Comparison of ENCODE assay signal across 1 cellular context in genomic region chr6:46370622-46371021, GRCh38.
TF ChIP-seq lines count a peak whose summit lies in the region.

No MANE protein-coding gene starts in this region.

TF ChIP-seq in HepG2, 621 proteins besides CTCF, POLR2A, EP300 and RAD21 (continued from another document):
- TF ChIP-seq MNT (IDR thresholded peaks at IDR 0.05) = no peak
- TF ChIP-seq NR2C2 (CRISPR knock-in tag; IDR thresholded peaks at IDR 0.05; ENCODE audit: borderline replicate concordance) = peak; percentile 38; the same call in 1 of the 2 replicates
- TF ChIP-seq NR2F1 (CRISPR knock-in tag; IDR thresholded peaks at IDR 0.05) = peak in 1 of 2 experiments; percentile 55; a peak in 1 of 4 replicates
- no peak for TF ChIP-seq SOX5 (CRISPR knock-in tag; IDR thresholded peaks at IDR 0.05; ENCODE audit: borderline replicate concordance)
- peak; percentile 71 for TF ChIP-seq NR2F6 (IDR thresholded peaks at IDR 0.05)
- TF ChIP-seq NR2F6 (CRISPR knock-in tag; IDR thresholded peaks at IDR 0.05) = peak; percentile 70
- no peak for TF ChIP-seq ZUFSP (CRISPR knock-in tag; IDR thresholded peaks at IDR 0.05; ENCODE audit: borderline replicate concordance)
- no peak for TF ChIP-seq ZNF24 (IDR thresholded peaks at IDR 0.05)
